ENCODE assay signal across 8 cellular contexts in the genomic region with DNA sequence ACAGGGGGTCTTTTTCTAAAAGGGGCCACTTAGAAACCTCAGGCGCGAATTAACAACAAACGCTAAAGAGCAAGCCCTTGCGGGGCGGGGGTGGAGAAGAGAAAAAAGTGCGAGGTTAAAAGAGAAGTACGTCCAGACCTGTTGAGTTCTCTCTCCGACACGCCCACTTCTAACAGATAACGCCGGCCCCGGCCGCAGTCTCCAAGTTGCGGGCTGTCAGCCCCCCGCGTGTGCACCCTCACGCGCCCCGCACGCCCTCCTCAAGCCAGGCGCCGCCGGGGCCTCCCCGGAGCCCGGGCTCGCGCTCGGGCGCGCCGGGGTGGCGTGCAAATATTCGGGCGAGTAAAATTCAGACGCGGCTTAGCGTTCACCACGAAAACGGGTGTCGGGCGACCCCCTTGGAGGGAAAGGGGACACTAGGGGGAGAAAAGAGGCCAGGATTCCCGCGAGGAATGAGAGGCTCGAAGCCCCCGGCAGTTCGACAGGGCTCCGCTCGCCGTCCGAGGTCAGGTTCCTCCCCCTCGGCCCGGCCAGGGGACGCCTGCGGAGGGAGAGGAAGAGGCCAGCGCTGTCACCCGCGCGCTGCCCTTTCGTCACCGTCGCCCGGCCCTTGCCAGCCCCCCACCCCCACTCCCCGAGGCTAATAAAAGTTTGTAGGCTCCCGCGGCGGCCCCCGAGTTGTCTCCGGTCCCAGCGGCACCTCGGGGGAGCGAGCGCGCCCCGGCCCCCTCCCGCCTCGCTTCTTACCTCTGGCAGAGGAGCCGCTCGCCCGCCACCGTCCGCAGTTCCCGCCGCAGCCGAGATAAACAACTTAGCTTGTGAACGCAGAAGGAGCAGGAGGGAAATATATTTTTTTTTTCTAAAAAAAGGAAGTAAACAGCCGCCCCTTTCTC. TPM values are rescaled to one million over a fixed set of nuclear protein-coding genes. Genes with fewer than 3 reads are reported as not detected.
A peak's percentile ranks its signal among the peaks of the same experiment; 100 is the strongest.
DNase-seq lines count a peak whose midpoint lies in the region; ATAC-seq and TF ChIP-seq lines count a peak whose summit lies in the region.

No MANE protein-coding gene starts in this region.

- POLR2A ChIA-PET in CD8-positive, alpha-beta T cell (lab: Charles Lee): interaction anchor here (0.6 to 3.0 kb wide), 15 partner anchors 9 to 1181 kb away, joined by 3 to 125 read pairs (median 4); partner anchors contain the start of genes KCTD16 and YIPF5
- POLR2A ChIA-PET in activated naive CD8-positive, alpha-beta T cell treated with anti-CD3 and anti-CD28 coated beads, Interleukin-2, amount 10 ng/mL, durations not matched to agents 7 days and 5 days (lab: Charles Lee): interaction anchor here (0.6 to 3.0 kb wide), 17 partner anchors 9 to 740 kb away, joined by 3 to 80 read pairs (median 5); no protein-coding TSS in a partner anchor

- H3K4me3 ChIP-seq in CD8-positive, alpha-beta T cell (ENCODE audit: low read depth, low read length): peak overlapping the region; percentile 83

- peaks cover 37% of the 10 kb centered on the region for H3K36me3 Mint-ChIP-seq in CD8-positive, alpha-beta T cell
- H3K36me3 Mint-ChIP-seq in activated naive CD8-positive, alpha-beta T cell treated with anti-CD3 and anti-CD28 coated beads, Interleukin-2, amount 10 ng/mL, durations not matched to agents 7 days and 5 days: peaks cover 30% of the 10 kb centered on the region
- peaks cover 15% of the 10 kb centered on the region for H3K36me3 Mint-ChIP-seq in osteocyte (ENCODE audit: unreplicated experiment)

- H3K4me1 Mint-ChIP-seq in CD8-positive, alpha-beta T cell (ENCODE audit: low read depth): peaks cover 46% of the 10 kb centered on the region
- peaks cover 55% of the 10 kb centered on the region for H3K4me1 Mint-ChIP-seq in activated naive CD8-positive, alpha-beta T cell treated with anti-CD3 and anti-CD28 coated beads, Interleukin-2, amount 10 ng/mL, durations not matched to agents 7 days and 5 days
- peaks cover 49% of the 10 kb centered on the region for H3K4me1 Mint-ChIP-seq in osteocyte (ENCODE audit: unreplicated experiment)

- no peak for TF ChIP-seq CTCF in CD8-positive, alpha-beta T cell (IDR thresholded peaks at IDR 0.05)
- peak; percentile 30 for TF ChIP-seq CTCF in osteocyte (IDR thresholded peaks at IDR 0.05)

- peak; percentile 28 to 79 (median 55) for DNase-seq in CD8-positive, alpha-beta T cell
- DNase-seq in HK-2 (ENCODE audit: unreplicated experiment): peak; percentile 45
- DNase-seq in SKM-1 (lab: John Stamatoyannopoulos, UW; ENCODE audit: unreplicated experiment): peak; percentile 17
- DNase-seq in activated naive CD8-positive, alpha-beta T cell treated with anti-CD3 and anti-CD28 coated beads, Interleukin-2, amount 10 ng/mL, durations not matched to agents 7 days and 5 days: peak; percentile 71
- peak; percentile 86 for DNase-seq in cardiac septum (ENCODE audit: low spot score)
- DNase-seq in osteocyte (ENCODE audit: extremely low spot score, unreplicated experiment): peak; percentile 87
- peak; percentile 70 for DNase-seq in ureter (ENCODE audit: low spot score)

- peak overlapping the region; percentile 95 for H3K4me3 Mint-ChIP-seq in CD8-positive, alpha-beta T cell
- H3K4me3 Mint-ChIP-seq in activated naive CD8-positive, alpha-beta T cell treated with anti-CD3 and anti-CD28 coated beads, Interleukin-2, amount 10 ng/mL, durations not matched to agents 7 days and 5 days: peak overlapping the region; percentile 87
- peak overlapping the region; percentile 76 for H3K4me3 Mint-ChIP-seq in osteocyte (ENCODE audit: unreplicated experiment)

- no peaks in the 10 kb centered on the region for H3K9me3 Mint-ChIP-seq in CD8-positive, alpha-beta T cell
- peaks cover 2% of the 10 kb centered on the region for H3K9me3 Mint-ChIP-seq in activated naive CD8-positive, alpha-beta T cell treated with anti-CD3 and anti-CD28 coated beads, Interleukin-2, amount 10 ng/mL, durations not matched to agents 7 days and 5 days
- peaks cover 7% of the 10 kb centered on the region for H3K9me3 Mint-ChIP-seq in osteocyte (ENCODE audit: unreplicated experiment)

- H3K4me1 ChIP-seq in CD8-positive, alpha-beta T cell (ENCODE audit: insufficient read depth, low read length): peaks cover 40% of the 10 kb centered on the region

- intact Hi-C loops in CD8-positive, alpha-beta T cell (cut with DNase I, micrococcal nuclease): loop anchor here (1.0 to 10.0 kb wide), 17 partner anchors 9 to 1298 kb away; partner anchors contain the start of genes ARHGAP26 (in 1 of the 2) and NDFIP1 (in 1 of the 2)
- intact Hi-C loops in cardiac septum (cut with DNase I): loop anchor here (1.0 to 10.0 kb wide), 8 partner anchors 190 to 742 kb away; no protein-coding TSS in a partner anchor

- no peaks in the 10 kb centered on the region for H3K27me3 ChIP-seq in CD8-positive, alpha-beta T cell (ENCODE audit: insufficient read depth, low read length)

- no peaks in the 10 kb centered on the region for H3K9me3 ChIP-seq in CD8-positive, alpha-beta T cell (ENCODE audit: low read length)

- peak overlapping the region; percentile 89 for H3K27ac Mint-ChIP-seq in CD8-positive, alpha-beta T cell
- H3K27ac Mint-ChIP-seq in activated naive CD8-positive, alpha-beta T cell treated with anti-CD3 and anti-CD28 coated beads, Interleukin-2, amount 10 ng/mL, durations not matched to agents 7 days and 5 days: peak overlapping the region; percentile 84
- peak overlapping the region; percentile 66 for H3K27ac Mint-ChIP-seq in osteocyte (ENCODE audit: unreplicated experiment)

- H3K27me3 Mint-ChIP-seq in CD8-positive, alpha-beta T cell (ENCODE audit: low read depth): no peaks in the 10 kb centered on the region
- no peaks in the 10 kb centered on the region for H3K27me3 Mint-ChIP-seq in activated naive CD8-positive, alpha-beta T cell treated with anti-CD3 and anti-CD28 coated beads, Interleukin-2, amount 10 ng/mL, durations not matched to agents 7 days and 5 days
- H3K27me3 Mint-ChIP-seq in osteocyte (ENCODE audit: unreplicated experiment): no peaks in the 10 kb centered on the region

- H3K27ac ChIP-seq in CD8-positive, alpha-beta T cell (ENCODE audit: low read depth, low read length): peak overlapping the region; percentile 93

- no peaks in the 10 kb centered on the region for H3K36me3 ChIP-seq in CD8-positive, alpha-beta T cell (ENCODE audit: insufficient read depth, low read length)

- peak; percentile 0 for ATAC-seq in CD8-positive, alpha-beta T cell
- no peak for ATAC-seq in activated naive CD8-positive, alpha-beta T cell treated with anti-CD3 and anti-CD28 coated beads, Interleukin-2, amount 10 ng/mL, durations not matched to agents 7 days and 5 days (ENCODE audit: low read depth)
- no peak for ATAC-seq in HG02973 (IDR thresholded peaks at IDR 0.05; ENCODE audit: unreplicated experiment)

- CTCF ChIA-PET in CD8-positive, alpha-beta T cell (lab: Charles Lee): interaction anchor here (0.6 to 3.5 kb wide), 11 partner anchors 9 to 785 kb away, joined by 3 to 25 read pairs (median 3); no protein-coding TSS in a partner anchor

RNA-seq across cellular contexts. Expression of gene NR3C1, which starts 0.8 kb away (rescaled TPM):
- total RNA-seq in CD8-positive, alpha-beta T cell: 100 to 1,000 TPM; 179 to 181 TPM
- total RNA-seq in activated naive CD8-positive, alpha-beta T cell treated with anti-CD3 and anti-CD28 coated beads, Interleukin-2, amount 10 ng/mL, durations not matched to agents 7 days and 5 days: 100 to 1,000 TPM in 1 of 2 experiments, 10 to 100 TPM in 1; 95.5 to 102 TPM
- total RNA-seq in cardiac septum (68.5 TPM), osteocyte (42.6 and 47.8 TPM in 2 replicates), ureter (45.8 TPM)

Comparison
In these comparisons a context has a peak if more than half of its experiments do, and no peak if none do; other contexts are left out.
1. DNase-seq: peak in every context shown above with its lines; median percentile 87 in osteocyte; 86 in cardiac septum; 71 in activated naive CD8-positive, alpha-beta T cell treated with anti-CD3 and anti-CD28 coated beads, Interleukin-2, amount 10 ng/mL, durations not matched to agents 7 days and 5 days; 70 in ureter; 55 in CD8-positive, alpha-beta T cell; 45 in HK-2; 17 in SKM-1.